In genomic region chr1:37999434-38000232, GRCh38 we compare ENCODE assay signal across 8 cellular contexts. TPM values are rescaled to one million over a fixed set of nuclear protein-coding genes. Genes with fewer than 3 reads are reported as not detected.
DNase-seq lines count a peak whose midpoint lies in the region; TF ChIP-seq lines count a peak whose summit lies in the region.

No MANE protein-coding gene starts in this region.

- H3K9ac ChIP-seq in HUES64 (ENCODE audit: low read depth, low read length) (peak overlapping the region; percentile 70), iPS-18a (ENCODE audit: low read length) (peak overlapping the region; percentile 32)

- 52% methylated on average over 7 of the region's 9 CpGs for WGBS in HUES64
- WGBS in spleen, 5 donors: 9 to 16% (median 14%) methylated on average over 9 of the region's 9 CpGs

- H3K27me3 ChIP-seq in AG04450 (ENCODE audit: control insufficient read depth, insufficient read depth, low read length): no peaks in the 10 kb centered on the region
- no peaks in the 10 kb centered on the region for H3K27me3 ChIP-seq in HUES64 (ENCODE audit: insufficient read depth, low read length)
- peaks cover 6% of the 10 kb centered on the region for H3K27me3 ChIP-seq in iPS-18a (ENCODE audit: control insufficient read depth, insufficient read depth, low read length)
- H3K27me3 ChIP-seq in spleen (replicated peaks in 1 of 7): peaks cover 0 to 16% (median 2%) of the 10 kb centered on the region in 7 donors

- H3K4me1 ChIP-seq in HUES64 (ENCODE audit: insufficient read depth, low read length) (peaks cover 43% of the 10 kb centered on the region), iPS-18a (ENCODE audit: control insufficient read depth, low read depth, low read length) (peaks cover 39% of the 10 kb centered on the region), spleen (peaks cover 27 to 100% (median 78%) of the 10 kb centered on the region in 6 donors)

- no peak for DNase-seq in AG04450 (ENCODE audit: low read depth, low spot score)
- peak; percentile 71 for DNase-seq in amniotic epithelial cell (ENCODE audit: low read depth)
- no peak for DNase-seq in spleen
- no peak for DNase-seq in dedifferentiated amniotic fluid mesenchymal stem cell (ENCODE audit: extremely low spot score)
- DNase-seq in GM19240 (ENCODE audit: insufficient read length, low spot score): no peak
- DNase-seq in NCI-H345 (lab: John Stamatoyannopoulos, UW): no peak

- no peak for TF ChIP-seq POLR2A in spleen (IDR thresholded peaks at IDR 0.05)

- POLR2A ChIA-PET in AG04450 (lab: Yijun Ruan, JAX): interaction anchor here (1.1 to 3.5 kb wide), 5 partner anchors 8 to 21 kb away, joined by 3 to 21 read pairs (median 7); partner anchors contain the start of genes SF3A3 and UTP11

- peaks cover 33% of the 10 kb centered on the region for H3K36me3 ChIP-seq in HUES64 (ENCODE audit: insufficient read depth, low read length)
- H3K36me3 ChIP-seq in iPS-18a (ENCODE audit: control insufficient read depth, low read depth, low read length): peaks cover 14% of the 10 kb centered on the region
- H3K36me3 ChIP-seq in spleen: peaks cover 0 to 22% (median 0%) of the 10 kb centered on the region in 6 donors

- TF ChIP-seq CTCF in AG04450 (IDR thresholded peaks at IDR 0.05; ENCODE audit: low read depth, low read length): no peak
- TF ChIP-seq CTCF in spleen (IDR thresholded peaks at IDR 0.05 in 8 of 11, conservative IDR thresholded peaks at IDR 0.05 in 3 of 11): no peak

- H3K4me3 ChIP-seq in AG04450 (ENCODE audit: low read depth, low read length) (peak overlapping the region; percentile 47), HUES64 (ENCODE audit: low read length) (peak overlapping the region; percentile 10; the same call in 1 of the 2 replicates), iPS-18a (ENCODE audit: low read length) (peak overlapping the region; percentile 5), spleen (peak overlapping the region in 1 of 8 donors; percentile 32)

- H3K27ac ChIP-seq in AG04450 (ENCODE audit: low read depth, low read length): peak overlapping the region; percentile 99
- H3K27ac ChIP-seq in HUES64 (ENCODE audit: low read depth, low read length): peak overlapping the region; percentile 90
- H3K27ac ChIP-seq in iPS-18a (ENCODE audit: low read length): peak overlapping the region; percentile 36
- H3K27ac ChIP-seq in spleen: peak overlapping the region; percentile 13 to 91 (median 82)

- intact Hi-C loops in spleen (cut with DNase I; ENCODE audit: low total_unique reads): no loop called here

- CTCF ChIA-PET in AG04450 (lab: Charles Lee): interaction anchor here (6.2 kb wide), 1 partner anchor 9 kb away, joined by 44 read pairs; the partner anchor contains the start of gene SF3A3

- H3K9me3 ChIP-seq in AG04450 (ENCODE audit: control insufficient read depth, insufficient read depth, low read length) (no peaks in the 10 kb centered on the region; the same call in 1 of the 2 replicates), HUES64 (ENCODE audit: insufficient read depth, low read depth, low read length) (no peaks in the 10 kb centered on the region), iPS-18a (ENCODE audit: control insufficient read depth, low read depth, low read length) (no peaks in the 10 kb centered on the region), spleen (no peaks in the 10 kb centered on the region)

RNA-seq across cellular contexts. Expression of gene FHL3, which starts 5.7 kb away (rescaled TPM):
- polyA plus RNA-seq in AG04450 (2011; rRNA removed): 10.0 and 13.5 TPM in 2 replicates
- 37.2 and 41.7 TPM in 2 replicates for polyA minus RNA-seq in AG04450 (2011; rRNA and poly(A)+ RNA removed)
- 19.7 TPM for polyA plus RNA-seq in HUES64 (2013, experiment 1 of 2)
- 20.8 TPM for polyA plus RNA-seq in HUES64 (2013, experiment 2 of 2)
- 10 to 100 TPM; 13.0 to 39.9 (median 19.5) TPM for total RNA-seq in spleen
- 10 to 100 TPM in 1 of 3 donors, 1 to 10 TPM in 2; 8.6 to 14.0 (median 9.3) TPM for polyA plus RNA-seq in spleen

RNA-seq across cellular contexts. Expression of gene SF3A3, which starts 9.8 kb away (rescaled TPM):
- polyA plus RNA-seq in AG04450 (2011; rRNA removed) (60.0 and 76.1 TPM in 2 replicates), spleen (10 to 100 TPM; 19.7 to 24.9 (median 22.1) TPM)
- polyA minus RNA-seq in AG04450 (2011; rRNA and poly(A)+ RNA removed): 45.1 and 58.7 TPM in 2 replicates
- 123 TPM for polyA plus RNA-seq in HUES64 (2013, experiment 1 of 2)
- 106 TPM for polyA plus RNA-seq in HUES64 (2013, experiment 2 of 2)
- 10 to 100 TPM; 44.5 to 64.3 (median 53.6) TPM for total RNA-seq in spleen

RNA-seq across cellular contexts. Expression of gene UTP11, which starts 12.9 kb away (rescaled TPM):
- polyA plus RNA-seq in AG04450 (2011; rRNA removed) (32.9 and 43.8 TPM in 2 replicates), spleen (10 to 100 TPM; 12.5 to 21.0 (median 20.6) TPM)
- polyA minus RNA-seq in AG04450 (2011; rRNA and poly(A)+ RNA removed): 14.8 and 18.5 TPM in 2 replicates
- polyA plus RNA-seq in HUES64 (2013, experiment 1 of 2): 64.1 TPM
- 66.8 TPM for polyA plus RNA-seq in HUES64 (2013, experiment 2 of 2)
- total RNA-seq in spleen: 10 to 100 TPM; 19.2 to 51.4 (median 23.7) TPM

RNA-seq across cellular contexts. Expression of gene POU3F1, which starts 47.0 kb away (rescaled TPM):
- not detected in 2 replicates for polyA plus RNA-seq in AG04450 (2011; rRNA removed)
- not detected in 2 replicates for polyA minus RNA-seq in AG04450 (2011; rRNA and poly(A)+ RNA removed)
- polyA plus RNA-seq in HUES64 (2013, experiment 1 of 2): 7.4 TPM
- polyA plus RNA-seq in HUES64 (2013, experiment 2 of 2): 9.1 TPM
- under 1 TPM in 4 of 7 donors, not detected in 3; 0.17 to 0.60 (median 0.30) TPM for total RNA-seq in spleen
- polyA plus RNA-seq in spleen: under 1 TPM; 0.07 to 0.38 (median 0.08) TPM

RNA-seq across cellular contexts. Expression of gene INPP5B, which starts 52.8 kb away (rescaled TPM):
- 20.1 and 21.9 TPM in 2 replicates for polyA plus RNA-seq in AG04450 (2011; rRNA removed)
- polyA minus RNA-seq in AG04450 (2011; rRNA and poly(A)+ RNA removed): 26.8 and 28.5 TPM in 2 replicates
- polyA plus RNA-seq in HUES64 (2013, experiment 1 of 2): 11.1 TPM
- polyA plus RNA-seq in HUES64 (2013, experiment 2 of 2): 12.6 TPM
- total RNA-seq in spleen: 10 to 100 TPM; 31.0 to 70.7 (median 45.0) TPM
- polyA plus RNA-seq in spleen: 10 to 100 TPM; 11.4 to 27.5 (median 19.0) TPM

Comparison
In these comparisons a context has a peak if more than half of its experiments do, and no peak if none do; other contexts are left out.
1. H3K27ac ChIP-seq: peak in every context shown above with its lines; median percentile 99 in AG04450; 90 in HUES64; 82 in spleen; 36 in iPS-18a.